Comparison of ENCODE assay signal across 20 cellular contexts in genomic region chr2:12251749-12252148, GRCh38.
DNase-seq lines count a peak whose midpoint lies in the region; ATAC-seq, FAIRE-seq and TF ChIP-seq lines count a peak whose summit lies in the region.
"Had no signal": no experiment of that assay in that cellular context is flagged by ENCODE, and none has a peak within 500 bp of the region (broad histone marks: within the 10 kb centered on the region; RNA-seq: fewer than 3 reads in every experiment).

No MANE protein-coding gene starts in this region.

- H3K4me1 ChIP-seq in smooth muscle cell (ENCODE audit: low read depth) (no peaks in the 10 kb centered on the region), left ventricle myocardium inferior (peaks cover under 1% of the 10 kb centered on the region)

- intact Hi-C loops in left ventricle myocardium inferior (cut with micrococcal nuclease): no loop called here

- TF ChIP-seq POLR2A in H54 (IDR thresholded peaks at IDR 0.05; ENCODE audit: low read depth, low read length): no peak

- FAIRE-seq in H54 (lab: Jason Lieb, UNC): peak; percentile 33
- FAIRE-seq: A204.1, GM12892, GM18507 had no signal

- H3K27ac ChIP-seq in smooth muscle cell (ENCODE audit: low read depth) (peak overlapping the region; percentile 17), left ventricle myocardium inferior (replicated peaks) (no peak overlapping the region)

- no peaks in the 10 kb centered on the region for H3F3A ChIP-seq in smooth muscle cell (ENCODE audit: low read depth)

- H3K4me3 ChIP-seq in smooth muscle cell (no peak overlapping the region), left ventricle myocardium inferior (no peak overlapping the region)
- H3K4me3 ChIP-seq: GM23338 had no signal

- H3K9ac ChIP-seq in smooth muscle cell (ENCODE audit: low read depth): no peak overlapping the region

- H3K79me2 ChIP-seq in smooth muscle cell (ENCODE audit: low read depth): no peaks in the 10 kb centered on the region

- DNase-seq in NCI-H748 (lab: John Stamatoyannopoulos, UW; ENCODE audit: unreplicated experiment) (peak; percentile 32), NCI-H748 treated with DMSO at 0.1 percent for 48 hours (lab: John Stamatoyannopoulos, UW) (no peak), H54 (ENCODE audit: insufficient read length, low spot score) (no peak), smooth muscle cell (lab: John Stamatoyannopoulos, UW; ENCODE audit: unreplicated experiment) (no peak), left ventricle myocardium inferior (no peak)
- DNase-seq in stimulated activated CD4-positive, alpha-beta T cell treated with anti-CD3 and anti-CD28 coated beads, Interleukin-2, amount 100 ng/mL, for 48 hours: no peak
- DNase-seq: ACHN; BE2C; C1 segment of cervical spinal cord; CD4-positive, CD25-positive, alpha-beta regulatory T cell; CD8-positive, alpha-beta memory T cell; DMS153; DMS79; GDM1; H7 had no signal

- H3K27me3 ChIP-seq in smooth muscle cell (ENCODE audit: low read depth) (no peaks in the 10 kb centered on the region), left ventricle myocardium inferior (ENCODE audit: low read depth) (no peaks in the 10 kb centered on the region)
- H3K27me3 ChIP-seq: BE2C had no signal

- H3K9me3 ChIP-seq in smooth muscle cell (replicated peaks; ENCODE audit: low read depth): no peaks in the 10 kb centered on the region
- H3K9me3 ChIP-seq in left ventricle myocardium inferior (replicated peaks): no peaks in the 10 kb centered on the region
- H3K9me3 ChIP-seq: BE2C had no signal

- no peak overlapping the region for H2AFZ ChIP-seq in smooth muscle cell (ENCODE audit: low read depth)
- H2AFZ ChIP-seq: GM23338 had no signal

- H4K20me1 ChIP-seq in smooth muscle cell (ENCODE audit: low read depth): no peaks in the 10 kb centered on the region

- no peak for ATAC-seq in SK-N-SH treated with all-trans-retinoic acid at 6 μM for 48 hours
- ATAC-seq: GM23338 had no signal

- H3K36me3 ChIP-seq in smooth muscle cell (ENCODE audit: low read depth) (no peaks in the 10 kb centered on the region), left ventricle myocardium inferior (no peaks in the 10 kb centered on the region)
- H3K36me3 ChIP-seq: BE2C had no signal

- H3K4me2 ChIP-seq in smooth muscle cell: peak overlapping the region; percentile 30
- H3K4me2 ChIP-seq: GM23338 had no signal

- TF ChIP-seq CTCF in smooth muscle cell (IDR thresholded peaks at IDR 0.05; ENCODE audit: borderline replicate concordance, insufficient read depth, poor library complexity, severe bottlenecking) (no peak), left ventricle myocardium inferior (IDR thresholded peaks at IDR 0.05; ENCODE audit: borderline replicate concordance) (no peak)

TF ChIP-seq in SK-N-SH treated with all-trans-retinoic acid at 6 μM for 48 hours, 23 proteins besides CTCF, POLR2A, EP300 and RAD21:
- TF ChIP-seq CSDC2 (CRISPR knock-in tag; IDR thresholded peaks at IDR 0.05): no peak
- TF ChIP-seq ZNF8 (CRISPR knock-in tag; IDR thresholded peaks at IDR 0.05): no peak
- TF ChIP-seq ZNF565 (CRISPR knock-in tag; conservative IDR thresholded peaks at IDR 0.05; ENCODE audit: low read depth): no peak
- no peak for TF ChIP-seq POU6F1 (CRISPR knock-in tag; IDR thresholded peaks at IDR 0.05; ENCODE audit: borderline replicate concordance, low read depth)
- no peak for TF ChIP-seq BACH2 (CRISPR knock-in tag; IDR thresholded peaks at IDR 0.05; ENCODE audit: borderline replicate concordance)
- no peak for TF ChIP-seq OSR1 (CRISPR knock-in tag; IDR thresholded peaks at IDR 0.05)
- no peak for TF ChIP-seq ZNF70 (CRISPR knock-in tag; IDR thresholded peaks at IDR 0.05)
- no peak for TF ChIP-seq TOX (CRISPR knock-in tag; IDR thresholded peaks at IDR 0.05; ENCODE audit: borderline replicate concordance)
- TF ChIP-seq ZFP3 (CRISPR knock-in tag; IDR thresholded peaks at IDR 0.05): no peak
- TF ChIP-seq TCF4 (CRISPR knock-in tag; IDR thresholded peaks at IDR 0.05; ENCODE audit: borderline replicate concordance): peak; percentile 49
- TF ChIP-seq PPARA (CRISPR knock-in tag; IDR thresholded peaks at IDR 0.05; ENCODE audit: borderline replicate concordance): no peak
- TF ChIP-seq, protein P1, sequence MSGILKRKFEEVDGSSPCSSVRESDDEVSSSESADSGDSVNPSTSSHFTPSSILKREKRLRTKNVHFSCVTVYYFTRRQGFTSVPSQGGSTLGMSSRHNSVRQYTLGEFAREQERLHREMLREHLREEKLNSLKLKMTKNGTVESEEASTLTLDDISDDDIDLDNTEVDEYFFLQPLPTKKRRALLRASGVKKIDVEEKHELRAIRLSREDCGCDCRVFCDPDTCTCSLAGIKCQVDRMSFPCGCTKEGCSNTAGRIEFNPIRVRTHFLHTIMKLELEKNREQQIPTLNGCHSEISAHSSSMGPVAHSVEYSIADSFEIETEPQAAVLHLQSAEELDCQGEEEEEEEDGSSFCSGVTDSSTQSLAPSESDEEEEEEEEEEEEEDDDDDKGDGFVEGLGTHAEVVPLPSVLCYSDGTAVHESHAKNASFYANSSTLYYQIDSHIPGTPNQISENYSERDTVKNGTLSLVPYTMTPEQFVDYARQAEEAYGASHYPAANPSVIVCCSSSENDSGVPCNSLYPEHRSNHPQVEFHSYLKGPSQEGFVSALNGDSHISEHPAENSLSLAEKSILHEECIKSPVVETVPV (CRISPR knock-in tag; IDR thresholded peaks at IDR 0.05): no peak
- no peak for TF ChIP-seq ZC3H10 (CRISPR knock-in tag; IDR thresholded peaks at IDR 0.05)
- TF ChIP-seq PATZ1 (CRISPR knock-in tag; IDR thresholded peaks at IDR 0.05; ENCODE audit: borderline replicate concordance): no peak
- TF ChIP-seq ISL1 (CRISPR knock-in tag; IDR thresholded peaks at IDR 0.05): peak; percentile 76
- 0 out of 2 replicates have a peak, but pooled peaks have one; percentile 42 for TF ChIP-seq SNAI2 (CRISPR knock-in tag; IDR thresholded peaks at IDR 0.05)
- TF ChIP-seq ARNTL (CRISPR knock-in tag; IDR thresholded peaks at IDR 0.05; ENCODE audit: borderline replicate concordance, low read depth): no peak
- TF ChIP-seq, protein P2, sequence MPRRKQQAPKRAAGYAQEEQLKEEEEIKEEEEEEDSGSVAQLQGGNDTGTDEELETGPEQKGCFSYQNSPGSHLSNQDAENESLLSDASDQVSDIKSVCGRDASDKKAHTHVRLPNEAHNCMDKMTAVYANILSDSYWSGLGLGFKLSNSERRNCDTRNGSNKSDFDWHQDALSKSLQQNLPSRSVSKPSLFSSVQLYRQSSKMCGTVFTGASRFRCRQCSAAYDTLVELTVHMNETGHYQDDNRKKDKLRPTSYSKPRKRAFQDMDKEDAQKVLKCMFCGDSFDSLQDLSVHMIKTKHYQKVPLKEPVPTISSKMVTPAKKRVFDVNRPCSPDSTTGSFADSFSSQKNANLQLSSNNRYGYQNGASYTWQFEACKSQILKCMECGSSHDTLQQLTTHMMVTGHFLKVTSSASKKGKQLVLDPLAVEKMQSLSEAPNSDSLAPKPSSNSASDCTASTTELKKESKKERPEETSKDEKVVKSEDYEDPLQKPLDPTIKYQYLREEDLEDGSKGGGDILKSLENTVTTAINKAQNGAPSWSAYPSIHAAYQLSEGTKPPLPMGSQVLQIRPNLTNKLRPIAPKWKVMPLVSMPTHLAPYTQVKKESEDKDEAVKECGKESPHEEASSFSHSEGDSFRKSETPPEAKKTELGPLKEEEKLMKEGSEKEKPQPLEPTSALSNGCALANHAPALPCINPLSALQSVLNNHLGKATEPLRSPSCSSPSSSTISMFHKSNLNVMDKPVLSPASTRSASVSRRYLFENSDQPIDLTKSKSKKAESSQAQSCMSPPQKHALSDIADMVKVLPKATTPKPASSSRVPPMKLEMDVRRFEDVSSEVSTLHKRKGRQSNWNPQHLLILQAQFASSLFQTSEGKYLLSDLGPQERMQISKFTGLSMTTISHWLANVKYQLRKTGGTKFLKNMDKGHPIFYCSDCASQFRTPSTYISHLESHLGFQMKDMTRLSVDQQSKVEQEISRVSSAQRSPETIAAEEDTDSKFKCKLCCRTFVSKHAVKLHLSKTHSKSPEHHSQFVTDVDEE (CRISPR knock-in tag; IDR thresholded peaks at IDR 0.05): peak; percentile 38
